In the genomic region with DNA sequence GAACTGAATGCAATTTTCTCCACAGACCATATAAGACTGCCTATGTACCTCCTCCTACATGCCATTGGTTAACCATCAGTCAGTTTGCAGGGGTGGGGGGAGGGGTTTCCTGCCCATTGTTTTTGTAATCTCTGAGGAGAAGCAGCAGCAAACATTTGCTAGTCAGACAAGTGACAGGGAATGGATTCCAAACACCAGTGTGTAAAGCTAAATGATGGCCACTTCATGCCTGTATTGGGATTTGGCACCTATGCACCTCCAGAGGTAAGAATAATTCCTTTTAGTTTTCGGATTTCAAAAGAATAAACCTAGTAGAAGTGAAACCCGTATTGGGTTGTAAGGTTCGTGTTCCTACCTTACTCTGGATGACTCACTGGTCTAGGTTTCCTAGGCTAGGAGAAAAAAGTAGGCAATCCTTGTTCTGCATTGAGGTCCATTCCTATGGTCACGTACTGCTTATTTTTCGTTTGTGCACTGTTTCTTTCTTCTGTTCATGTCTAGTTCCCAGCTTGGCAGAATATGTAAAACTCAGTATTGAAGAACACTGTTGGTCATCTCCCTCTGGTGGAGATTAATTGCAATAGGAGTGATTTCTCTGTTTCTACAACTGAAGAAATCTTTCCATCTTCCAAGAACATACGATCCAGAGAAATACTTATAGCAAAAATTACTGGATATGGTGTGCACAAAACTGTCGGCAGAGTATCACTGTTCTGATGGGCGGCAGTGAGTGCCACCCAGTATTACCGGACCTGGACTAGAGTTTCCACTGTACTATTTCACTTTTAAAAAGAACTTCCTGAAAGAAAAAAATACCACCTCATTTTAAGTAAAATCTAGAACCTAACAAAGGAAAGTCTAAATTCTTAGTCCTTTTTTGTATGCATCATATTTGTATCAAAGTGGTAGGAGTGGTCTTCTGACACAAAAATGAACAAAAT, we compare ENCODE assay signal across 8 cellular contexts. TPM values are rescaled to one million over a fixed set of nuclear protein-coding genes. Genes with fewer than 3 reads are reported as not detected.
DNase-seq lines count a peak whose midpoint lies in the region; ATAC-seq and TF ChIP-seq lines count a peak whose summit lies in the region.

AKR1C3 (plus strand) TSS at position 150 of the 941 bp plus-strand sequence; CDS start at position 181, 31 bp downstream.

- ATAC-seq in foreskin keratinocyte (peak; percentile 38), GM21786 (IDR thresholded peaks at IDR 0.05; ENCODE audit: unreplicated experiment) (no peak)

- POLR2A ChIA-PET in activated CD4-positive, alpha-beta memory T cell treated with anti-CD3 and anti-CD28 coated beads, Interleukin-2, amount 10 ng/mL, durations not matched to agents 7 days and 5 days (lab: Charles Lee): interaction anchor here (1.3 kb wide), 1 partner anchor 319 kb away, joined by 3 read pairs; no protein-coding TSS in a partner anchor

- H3K4me1 ChIP-seq in foreskin keratinocyte: peaks cover 5% of the 10 kb centered on the region

- peak; percentile 78 for TF ChIP-seq CTCF in foreskin keratinocyte (conservative IDR thresholded peaks at IDR 0.05)
- TF ChIP-seq CTCF in neural crest cell (conservative IDR thresholded peaks at IDR 0.05): peak; percentile 71

- no peaks in the 10 kb centered on the region for H3K36me3 Mint-ChIP-seq in activated CD4-positive, alpha-beta memory T cell treated with anti-CD3 and anti-CD28 coated beads, Interleukin-2, amount 10 ng/mL, durations not matched to agents 7 days and 5 days (ENCODE audit: low read depth)
- H3K36me3 Mint-ChIP-seq in neural crest cell (ENCODE audit: low read depth): no peaks in the 10 kb centered on the region

- peak within 1 kb of the TSS; percentile 62 for H3K4me3 Mint-ChIP-seq in activated CD4-positive, alpha-beta memory T cell treated with anti-CD3 and anti-CD28 coated beads, Interleukin-2, amount 10 ng/mL, durations not matched to agents 7 days and 5 days
- no peak within 1 kb of the TSS for H3K4me3 Mint-ChIP-seq in neural crest cell

- no peaks in the 10 kb centered on the region for H3K27me3 ChIP-seq in foreskin keratinocyte

- peaks cover 14% of the 10 kb centered on the region for H3K27me3 Mint-ChIP-seq in activated CD4-positive, alpha-beta memory T cell treated with anti-CD3 and anti-CD28 coated beads, Interleukin-2, amount 10 ng/mL, durations not matched to agents 7 days and 5 days
- no peaks in the 10 kb centered on the region for H3K27me3 Mint-ChIP-seq in neural crest cell (ENCODE audit: low read depth)

- DNase-seq in DMS53 treated with DMSO at 0.1 percent for 48 hours (lab: John Stamatoyannopoulos, UW; ENCODE audit: unreplicated experiment) (peak; percentile 23), Kasumi-1 (lab: John Stamatoyannopoulos, UW) (peak; percentile 64 to 74), foreskin keratinocyte (peak; percentile 29 to 63), neural crest cell (ENCODE audit: low read depth, low spot score) (no peak), NCI-H2029 treated with DMSO at 0.1 percent for 48 hours (lab: John Stamatoyannopoulos, UW) (no peak)
- DNase-seq in activated CD4-positive, alpha-beta memory T cell treated with anti-CD3 and anti-CD28 coated beads, Interleukin-2, amount 10 ng/mL, durations not matched to agents 7 days and 5 days: no peak
- no peak for DNase-seq in activated CD4-positive, CD25-positive, alpha-beta regulatory T cell (lab: John Stamatoyannopoulos, UW)

- peak within 1 kb of the TSS; percentile 7 for H3K27ac Mint-ChIP-seq in activated CD4-positive, alpha-beta memory T cell treated with anti-CD3 and anti-CD28 coated beads, Interleukin-2, amount 10 ng/mL, durations not matched to agents 7 days and 5 days
- no peak within 1 kb of the TSS for H3K27ac Mint-ChIP-seq in neural crest cell (ENCODE audit: unreplicated experiment)

- CTCF ChIA-PET in activated CD4-positive, alpha-beta memory T cell treated with anti-CD3 and anti-CD28 coated beads, Interleukin-2, amount 10 ng/mL, durations not matched to agents 7 days and 5 days (lab: Charles Lee): interaction anchor here (1.2 to 1.9 kb wide), 2 partner anchors 245 to 279 kb away, joined by 5 to 7 read pairs; no protein-coding TSS in a partner anchor

- peaks cover 6% of the 10 kb centered on the region for H3K4me1 Mint-ChIP-seq in activated CD4-positive, alpha-beta memory T cell treated with anti-CD3 and anti-CD28 coated beads, Interleukin-2, amount 10 ng/mL, durations not matched to agents 7 days and 5 days
- no peaks in the 10 kb centered on the region for H3K4me1 Mint-ChIP-seq in neural crest cell

- H3K9me3 Mint-ChIP-seq in activated CD4-positive, alpha-beta memory T cell treated with anti-CD3 and anti-CD28 coated beads, Interleukin-2, amount 10 ng/mL, durations not matched to agents 7 days and 5 days: no peaks in the 10 kb centered on the region
- H3K9me3 Mint-ChIP-seq in neural crest cell: peaks cover 8% of the 10 kb centered on the region

- no peak within 1 kb of the TSS for H3K27ac ChIP-seq in foreskin keratinocyte

RNA-seq across cellular contexts. Expression of gene AKR1C3, which starts in this region (rescaled TPM):
- total RNA-seq in activated CD4-positive, alpha-beta memory T cell treated with anti-CD3 and anti-CD28 coated beads, Interleukin-2, amount 10 ng/mL, durations not matched to agents 7 days and 5 days: 1 to 10 TPM; 6.0 to 7.6 TPM
- total RNA-seq in foreskin keratinocyte: 0.44 and 0.56 TPM in 2 replicates
- 0.52 and 0.78 TPM in 2 replicates for polyA plus RNA-seq in foreskin keratinocyte
- 0.19 TPM in 1 of 2 replicates, not detected in the other for total RNA-seq in neural crest cell

Comparison
In these comparisons a context has a peak if more than half of its experiments do, and no peak if none do; other contexts are left out.
1. Peak in DNase-seq and ATAC-seq in foreskin keratinocyte; RNA of the gene not detected or under 1 TPM.
2. DNase-seq: peak in DMS53 treated with DMSO at 0.1 percent for 48 hours (single experiment) and Kasumi-1 (2 of 2); none in activated CD4-positive, alpha-beta memory T cell treated with anti-CD3 and anti-CD28 coated beads, Interleukin-2, amount 10 ng/mL, durations not matched to agents 7 days and 5 days (single experiment), neural crest cell (single experiment), activated CD4-positive, CD25-positive, alpha-beta regulatory T cell (0 of 4) and NCI-H2029 treated with DMSO at 0.1 percent for 48 hours (single experiment).